Comparison of ENCODE assay signal across 29 cellular contexts in the genomic region with DNA sequence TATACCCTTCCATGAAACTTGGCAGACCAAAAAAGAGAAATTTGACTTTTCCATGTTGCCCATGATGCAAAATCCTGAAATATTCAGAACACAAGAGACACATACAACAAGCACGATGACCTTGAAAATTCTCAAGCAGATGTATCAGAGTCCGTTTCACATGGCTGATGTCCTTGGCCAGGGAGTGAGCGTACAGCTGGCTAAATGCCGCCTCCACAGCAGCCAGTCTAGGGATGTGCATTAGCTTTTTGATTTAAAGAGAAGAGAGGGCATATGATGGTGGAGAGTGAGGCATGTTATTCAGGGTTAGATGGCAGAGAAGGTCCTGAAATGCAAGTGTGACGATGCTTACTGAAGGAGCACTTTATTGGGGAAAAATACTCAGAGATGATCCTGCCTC.
"Had no signal": no experiment of that assay in that cellular context is flagged by ENCODE, and none has a peak within 500 bp of the region (broad histone marks: within the 10 kb centered on the region; RNA-seq: fewer than 3 reads in every experiment).

No MANE protein-coding gene starts in this region.

- H3K27me3 ChIP-seq: colonic mucosa, dorsolateral prefrontal cortex, esophagus muscularis mucosa, esophagus squamous epithelium, gastrocnemius medialis, gastroesophageal sphincter, heart right ventricle had no signal

- H3K9me3 Mint-ChIP-seq: dendritic cell treated with granulocyte-macrophage colony-stimulating factor and Interleukin-4, amounts not matched to agents 40 ng/mL and 50 ng/mL, for 4 days; endodermal cell had no signal

- DNase-seq: colonic mucosa; cortex of kidney; dermis blood vessel endothelial cell; dorsolateral prefrontal cortex; effector CD4-positive, alpha-beta T cell; effector CD8-positive, alpha-beta T cell; effector memory CD4-positive, alpha-beta T cell; effector memory CD8-positive, alpha-beta T cell; endodermal cell; erythroblast; esophagus squamous epithelium; foreskin fibroblast; foreskin keratinocyte; foreskin melanocyte; gastrocnemius medialis; glutamatergic neuron; head of caudate nucleus; heart left ventricle; heart right ventricle had no signal

- H3K27me3 Mint-ChIP-seq: dendritic cell treated with granulocyte-macrophage colony-stimulating factor and Interleukin-4, amounts not matched to agents 40 ng/mL and 50 ng/mL, for 4 days; effector memory CD8-positive, alpha-beta T cell had no signal

- H3K36me3 ChIP-seq: colonic mucosa, esophagus muscularis mucosa, esophagus squamous epithelium, gastrocnemius medialis, gastroesophageal sphincter, heart left ventricle, heart right ventricle had no signal

- FAIRE-seq: colon, endometrium, endothelial cell of umbilical vein, frontal cortex had no signal

- H3K4me1 ChIP-seq: colonic mucosa, esophagus squamous epithelium, foreskin keratinocyte, gastrocnemius medialis, gastroesophageal sphincter had no signal

- H3K9me3 ChIP-seq: colonic mucosa, esophagus muscularis mucosa, esophagus squamous epithelium, gastrocnemius medialis, gastroesophageal sphincter, heart left ventricle, heart right ventricle had no signal

- ATAC-seq: effector memory CD8-positive, alpha-beta T cell; esophagus mucosa; foreskin keratinocyte; gastrocnemius medialis; gastroesophageal sphincter; heart left ventricle; heart right ventricle had no signal

- H3K27ac ChIP-seq: colonic mucosa, coronary artery, dorsolateral prefrontal cortex, epithelial cell of prostate, esophagus muscularis mucosa, esophagus squamous epithelium, foreskin keratinocyte, gastrocnemius medialis, gastroesophageal sphincter, heart left ventricle, heart right ventricle had no signal

- H3K4me3 ChIP-seq: colonic mucosa, coronary artery, dorsolateral prefrontal cortex, esophagus muscularis mucosa, esophagus squamous epithelium, gastrocnemius medialis, gastroesophageal sphincter, heart left ventricle, heart right ventricle had no signal

- H3K4me3 Mint-ChIP-seq: dendritic cell treated with granulocyte-macrophage colony-stimulating factor and Interleukin-4, amounts not matched to agents 40 ng/mL and 50 ng/mL, for 4 days; effector memory CD8-positive, alpha-beta T cell; endodermal cell had no signal

- H3K27ac Mint-ChIP-seq: dendritic cell treated with granulocyte-macrophage colony-stimulating factor and Interleukin-4, amounts not matched to agents 40 ng/mL and 50 ng/mL, for 4 days; endodermal cell had no signal
